In the genomic region with DNA sequence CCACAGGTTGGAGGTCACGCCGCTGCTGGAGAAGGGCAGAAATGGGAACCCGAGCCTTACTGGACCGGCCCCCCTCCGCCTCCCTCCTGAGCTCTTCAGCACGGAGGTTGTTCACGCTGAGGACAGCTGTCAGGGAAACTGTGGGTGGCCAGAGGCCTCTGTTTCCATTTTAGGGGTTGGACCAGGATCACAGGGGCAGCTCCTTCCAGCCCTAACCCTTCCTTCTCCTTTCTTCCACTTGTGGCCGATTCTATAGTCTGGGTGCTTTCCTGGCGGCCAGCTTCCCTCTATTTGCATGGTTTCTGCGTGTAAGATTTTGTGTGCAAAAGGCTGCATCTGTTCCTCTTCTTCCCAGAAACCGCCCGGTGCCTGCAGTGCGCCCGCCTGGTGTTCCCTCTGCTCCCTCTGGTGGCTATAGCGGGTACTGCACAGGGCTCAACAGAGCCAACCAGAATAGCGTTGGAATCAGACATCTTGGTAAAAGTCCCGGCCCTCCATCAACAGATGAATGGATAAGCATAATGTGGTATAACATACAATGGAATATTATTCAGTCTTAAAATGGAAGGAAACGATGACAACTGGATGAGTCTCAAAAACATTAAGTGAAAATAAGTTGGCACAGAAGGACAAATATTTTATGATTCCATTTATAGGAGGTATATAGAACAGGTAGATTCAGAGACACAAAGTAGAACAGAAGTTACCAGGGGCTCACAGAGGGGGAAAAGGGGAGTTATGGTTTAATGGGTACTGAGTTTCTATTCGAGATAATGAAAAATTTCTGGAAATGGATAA, we compare ENCODE assay signal across 8 cellular contexts. TPM values are rescaled to one million over a fixed set of nuclear protein-coding genes. Genes with fewer than 3 reads are reported as not detected.
DNase-seq lines count a peak whose midpoint lies in the region; ATAC-seq and TF ChIP-seq lines count a peak whose summit lies in the region.

No MANE protein-coding gene starts in this region.

- H3K4me3 Mint-ChIP-seq in Calu3 (ENCODE audit: low read depth, unreplicated experiment) = no peak overlapping the region
- no peak overlapping the region for H3K4me3 Mint-ChIP-seq in activated CD4-positive, alpha-beta memory T cell treated with anti-CD3 and anti-CD28 coated beads for 36 hours

- H3K27me3 Mint-ChIP-seq in Calu3 (ENCODE audit: unreplicated experiment) = peaks cover 84% of the 10 kb centered on the region
- peaks cover 9% of the 10 kb centered on the region for H3K27me3 Mint-ChIP-seq in activated CD4-positive, alpha-beta memory T cell treated with anti-CD3 and anti-CD28 coated beads for 36 hours

- CTCF ChIA-PET in Calu3 (lab: Charles Lee) = interaction anchor here (0.6 to 2.8 kb wide), 4 partner anchors 21 to 121 kb away, joined by 3 to 35 read pairs (median 10); no protein-coding TSS in a partner anchor
- CTCF ChIA-PET in activated CD4-positive, alpha-beta memory T cell treated with anti-CD3 and anti-CD28 coated beads for 36 hours (lab: Charles Lee) = interaction anchor here (0.7 to 8.3 kb wide), 19 partner anchors 9 to 484 kb away, joined by 3 to 512 read pairs (median 4); partner anchors contain the start of gene SLC22A8

- H3K27ac Mint-ChIP-seq in Calu3 (ENCODE audit: unreplicated experiment) = no peak overlapping the region
- no peak overlapping the region for H3K27ac Mint-ChIP-seq in activated CD4-positive, alpha-beta memory T cell treated with anti-CD3 and anti-CD28 coated beads for 36 hours

- no TSS peak for BruUV-seq in Calu3 (replicated peaks; lab: Mats Ljungman, UMichigan)

- TF ChIP-seq CTCF in Calu3 (IDR thresholded peaks at IDR 0.05; ENCODE audit: unreplicated experiment) = peak; percentile 98

- intact Hi-C loops in Calu3 (cut with micrococcal nuclease; ENCODE audit: unreplicated experiment) = loop anchor here (1.0 kb wide), 1 partner anchor 118 kb away; no protein-coding TSS in a partner anchor
- intact Hi-C loops in activated CD4-positive, alpha-beta memory T cell treated with anti-CD3 and anti-CD28 coated beads for 36 hours (cut with micrococcal nuclease) = loop anchor here (1.0 kb wide), 1 partner anchor 118 kb away; no protein-coding TSS in a partner anchor

- no peaks in the 10 kb centered on the region for H3K36me3 Mint-ChIP-seq in Calu3 (ENCODE audit: insufficient read depth, unreplicated experiment)
- no peaks in the 10 kb centered on the region for H3K36me3 Mint-ChIP-seq in activated CD4-positive, alpha-beta memory T cell treated with anti-CD3 and anti-CD28 coated beads for 36 hours

- POLR2A ChIA-PET in activated CD4-positive, alpha-beta memory T cell treated with anti-CD3 and anti-CD28 coated beads for 36 hours (lab: Charles Lee) = interaction anchor here (0.7 kb wide), 1 partner anchor 121 kb away, joined by 3 read pairs; no protein-coding TSS in a partner anchor

- no peaks in the 10 kb centered on the region for H3K4me1 Mint-ChIP-seq in Calu3 (ENCODE audit: low read depth, unreplicated experiment)
- H3K4me1 Mint-ChIP-seq in activated CD4-positive, alpha-beta memory T cell treated with anti-CD3 and anti-CD28 coated beads for 36 hours (ENCODE audit: low read depth) = peaks cover 4% of the 10 kb centered on the region

- ATAC-seq in HG02623 (IDR thresholded peaks at IDR 0.05; ENCODE audit: unreplicated experiment) = peak; percentile 52
- no peak for ATAC-seq in HG03378 (IDR thresholded peaks at IDR 0.05; ENCODE audit: unreplicated experiment)

- peak; percentile 90 for DNase-seq in Calu3
- DNase-seq in NCI-H82 (lab: John Stamatoyannopoulos, UW) = peak; percentile 88
- peak; percentile 89 for DNase-seq in activated CD4-positive, alpha-beta memory T cell treated with anti-CD3 and anti-CD28 coated beads for 36 hours
- peak; percentile 89 for DNase-seq in ecto neural progenitor cell (ENCODE audit: low spot score)
- DNase-seq in lung microvascular endothelial cell (ENCODE audit: low read depth in 2 of 2) = peak; percentile 68 to 76
- DNase-seq in stimulated activated CD8-positive, alpha-beta memory T cell treated with anti-CD3 and anti-CD28 coated beads, Interleukin-12 subunit alpha, Interleukin-12 subunit beta, amount 100 ng/mL, for 4 hours (ENCODE audit: low read depth) = peak; percentile 62

- no peaks in the 10 kb centered on the region for H3K9me3 Mint-ChIP-seq in Calu3 (ENCODE audit: low read depth, unreplicated experiment)
- H3K9me3 Mint-ChIP-seq in activated CD4-positive, alpha-beta memory T cell treated with anti-CD3 and anti-CD28 coated beads for 36 hours = no peaks in the 10 kb centered on the region

RNA-seq across cellular contexts. Expression of gene SLC22A8, which starts 8.4 kb away (rescaled TPM):
- total RNA-seq in Calu3 (2022) = not detected in 2 replicates
- not detected for total RNA-seq in activated CD4-positive, alpha-beta memory T cell treated with anti-CD3 and anti-CD28 coated beads for 36 hours
- not detected in 2 replicates for total RNA-seq in lung microvascular endothelial cell

RNA-seq across cellular contexts. Expression of gene SLC22A6, which starts 39.3 kb away (rescaled TPM):
- total RNA-seq in Calu3 (2022) (not detected in 2 replicates), lung microvascular endothelial cell (not detected in 2 replicates)
- not detected for total RNA-seq in activated CD4-positive, alpha-beta memory T cell treated with anti-CD3 and anti-CD28 coated beads for 36 hours
